ENCODE assay signal across 19 cellular contexts in genomic region chr19:9566729-9567128, GRCh38. TPM values are rescaled to one million over a fixed set of nuclear protein-coding genes. Genes with fewer than 3 reads are reported as not detected.
DNase-seq lines count a peak whose midpoint lies in the region; ATAC-seq and TF ChIP-seq lines count a peak whose summit lies in the region.
"Had no signal": no experiment of that assay in that cellular context is flagged by ENCODE, and none has a peak within 500 bp of the region (broad histone marks: within the 10 kb centered on the region; RNA-seq: fewer than 3 reads in every experiment).

No MANE protein-coding gene starts in this region.

- H3K4me2 ChIP-seq in OCI-LY7 (ENCODE audit: low read length): no peak overlapping the region

- H3K27me3 ChIP-seq in BE2C: no peaks in the 10 kb centered on the region
- no peaks in the 10 kb centered on the region for H3K27me3 ChIP-seq in foreskin keratinocyte
- H3K27me3 ChIP-seq: right atrium auricular region, uterus had no signal

- H3K9me3 ChIP-seq in BE2C (peaks cover 10% of the 10 kb centered on the region), OCI-LY7 (ENCODE audit: low read length) (peaks cover 76% of the 10 kb centered on the region)

- CTCF ChIA-PET in OCI-LY7 (lab: Charles Lee; ENCODE audit: unreplicated experiment): no interaction called here

- POLR2A ChIA-PET in OCI-LY7 (lab: Charles Lee): no interaction called here

- H3K9me2 ChIP-seq in OCI-LY7 (ENCODE audit: insufficient read depth, low read length): no peaks in the 10 kb centered on the region

- intact Hi-C loops in OCI-LY7 (cut with micrococcal nuclease; ENCODE audit: unreplicated experiment): no loop called here

- H2AFZ ChIP-seq in OCI-LY7 (ENCODE audit: low read length): no peak overlapping the region

- ATAC-seq in foreskin keratinocyte: no peak
- no peak for ATAC-seq in HG03097 (IDR thresholded peaks at IDR 0.05; ENCODE audit: low FRiP score, unreplicated experiment)
- ATAC-seq in GM21786 (IDR thresholded peaks at IDR 0.05; ENCODE audit: unreplicated experiment): no peak
- ATAC-seq: activated CD4-positive, CD25-positive, alpha-beta regulatory T cell treated with anti-CD3 and anti-CD28 coated beads, Interleukin-2, amount 50 U/mL, for 24 hours; activated CD8-positive, alpha-beta memory T cell treated with anti-CD3 and anti-CD28 coated beads, Interleukin-2, amount 10 ng/mL, durations not matched to agents 7 days and 5 days; left cardiac atrium; mucosa of descending colon; T-helper 17 cell had no signal

- TF ChIP-seq CTCF in BE2C (IDR thresholded peaks at IDR 0.05; ENCODE audit: low read depth, low read length): peak; percentile 25
- peak; percentile 26 for TF ChIP-seq CTCF in GM12864 (IDR thresholded peaks at IDR 0.05; ENCODE audit: low read depth, low read length, missing control alignments)
- peak; percentile 61 for TF ChIP-seq CTCF in OCI-LY7 (conservative IDR thresholded peaks at IDR 0.05; ENCODE audit: low read length)
- TF ChIP-seq CTCF in foreskin keratinocyte (conservative IDR thresholded peaks at IDR 0.05): peak; percentile 10

- H3K4me3 ChIP-seq in BE2C (ENCODE audit: low read depth, low read length) (no peak overlapping the region), GM12864 (ENCODE audit: low read depth, low read length) (no peak overlapping the region), OCI-LY7 (ENCODE audit: low read depth, low read length, poor library complexity, severe bottlenecking) (no peak overlapping the region)
- H3K4me3 ChIP-seq: HAP-1, mucosa of descending colon, right atrium auricular region, uterus had no signal

- DNase-seq in BE2C: no peak
- no peak for DNase-seq in GM12864 (ENCODE audit: low read depth)
- peak; percentile 11 for DNase-seq in OCI-LY7 (ENCODE audit: low spot score)
- no peak for DNase-seq in foreskin keratinocyte
- no peak for DNase-seq in UCSD-AML1 (lab: John Stamatoyannopoulos, UW; ENCODE audit: unreplicated experiment)
- DNase-seq in cerebellar nuclear complex (lab: John Stamatoyannopoulos, UW): no peak
- DNase-seq: activated CD8-positive, alpha-beta memory T cell treated with anti-CD3 and anti-CD28 coated beads, Interleukin-2, amount 10 ng/mL, durations not matched to agents 7 days and 5 days; activated gamma-delta T cell; left cardiac atrium; mucosa of descending colon; NCI-H187 treated with DMSO at 0.1 percent for 48 hours; NCI-H446 treated with DMSO at 0.1 percent for 48 hours; T-helper 17 cell; uterus had no signal

- H3K4me1 ChIP-seq in BE2C (no peaks in the 10 kb centered on the region), OCI-LY7 (ENCODE audit: insufficient read depth, low read length, poor library complexity, severe bottlenecking) (no peaks in the 10 kb centered on the region), foreskin keratinocyte (no peaks in the 10 kb centered on the region)
- H3K4me1 ChIP-seq: HAP-1, right atrium auricular region, uterus had no signal

- BruUV-seq in OCI-LY7 (replicated peaks; lab: Mats Ljungman, UMichigan): no TSS peak

- H4K20me1 ChIP-seq in OCI-LY7 (ENCODE audit: insufficient read depth, low read length): no peaks in the 10 kb centered on the region

- H3K79me2 ChIP-seq in OCI-LY7 (ENCODE audit: insufficient read depth, low read depth, low read length): peaks cover 50% of the 10 kb centered on the region

- peaks cover 80% of the 10 kb centered on the region for H3K36me3 ChIP-seq in BE2C
- peaks cover 100% of the 10 kb centered on the region for H3K36me3 ChIP-seq in OCI-LY7 (ENCODE audit: insufficient read depth, low read length)

- H3K27ac ChIP-seq in OCI-LY7 (ENCODE audit: low read depth, low read length, poor library complexity, severe bottlenecking): no peak overlapping the region
- no peak overlapping the region for H3K27ac ChIP-seq in foreskin keratinocyte
- H3K27ac ChIP-seq: right atrium auricular region, uterus had no signal

RNA-seq across cellular contexts. Expression of gene ZNF121, which starts 17.6 kb away (rescaled TPM):
- 5.9 TPM for polyA plus RNA-seq in BE2C (2012; ENCODE audit: insufficient read depth, insufficient read length, low read depth)
- 55.3 and 74.4 TPM in 2 replicates for total RNA-seq in OCI-LY7 (2014; rRNA removed; shearing (Covaris generic))
- total RNA-seq in OCI-LY7 (2022) (50.5 and 57.9 TPM in 2 replicates), foreskin keratinocyte (44.6 and 49.4 TPM in 2 replicates)
- 5.2 and 5.9 TPM in 2 replicates for polyA plus RNA-seq in foreskin keratinocyte

RNA-seq across cellular contexts. Expression of gene ZNF426, which starts 28.3 kb away (rescaled TPM):
- 5.2 TPM for polyA plus RNA-seq in BE2C (2012; ENCODE audit: insufficient read depth, insufficient read length, low read depth)
- total RNA-seq in OCI-LY7 (2014; rRNA removed; shearing (Covaris generic)): 7.0 and 8.5 TPM in 2 replicates
- total RNA-seq in OCI-LY7 (2022) (8.0 and 8.9 TPM in 2 replicates), foreskin keratinocyte (10.9 and 11.4 TPM in 2 replicates)
- 2.0 TPM in 2 replicates for polyA plus RNA-seq in foreskin keratinocyte

RNA-seq across cellular contexts. Expression of gene ZNF561, which starts 54.3 kb away (rescaled TPM):
- polyA plus RNA-seq in BE2C (2012; ENCODE audit: insufficient read depth, insufficient read length, low read depth): 33.3 TPM
- total RNA-seq in OCI-LY7 (2014; rRNA removed; shearing (Covaris generic)): 14.9 and 17.3 TPM in 2 replicates
- total RNA-seq in OCI-LY7 (2022) (22.2 and 25.3 TPM in 2 replicates), foreskin keratinocyte (42.5 and 47.8 TPM in 2 replicates)
- polyA plus RNA-seq in foreskin keratinocyte: 10.2 and 12.2 TPM in 2 replicates

Comparison
In these comparisons a context has a peak if more than half of its experiments do, and no peak if none do; other contexts are left out.
1. CTCF ChIP-seq: peak in every context shown above with its lines; median percentile 61 in OCI-LY7; 26 in GM12864; 25 in BE2C; 10 in foreskin keratinocyte.